1 cellular context compared by ENCODE assay signal in genomic region chr2:216636570-216637450, GRCh38.
TF ChIP-seq lines count a peak whose summit lies in the region.

No MANE protein-coding gene starts in this region.

TF ChIP-seq in HepG2, 621 proteins besides CTCF, POLR2A, EP300 and RAD21 (continued from another document and continues in another):
- no peak for TF ChIP-seq FUBP1 (CRISPR knock-in tag; IDR thresholded peaks at IDR 0.05; ENCODE audit: borderline replicate concordance)
- no peak for TF ChIP-seq ZNF205 (CRISPR knock-in tag; IDR thresholded peaks at IDR 0.05)
- TF ChIP-seq ZNF430 (CRISPR knock-in tag; IDR thresholded peaks at IDR 0.05) = peak; percentile 64; the same call in 1 of the 2 replicates
- no peak for TF ChIP-seq ZNF616 (CRISPR knock-in tag; IDR thresholded peaks at IDR 0.05; ENCODE audit: low read depth)
- no peak for TF ChIP-seq ZNF740 (CRISPR knock-in tag; IDR thresholded peaks at IDR 0.05)
- no peak for TF ChIP-seq GRHL1 (CRISPR knock-in tag; conservative IDR thresholded peaks at IDR 0.05)
- TF ChIP-seq CBX2 (IDR thresholded peaks at IDR 0.05; ENCODE audit: low read depth, low read length) = no peak
- no peak for TF ChIP-seq CBX2 (CRISPR knock-in tag; IDR thresholded peaks at IDR 0.05; ENCODE audit: low read depth)
- no peak for TF ChIP-seq PPARG (CRISPR knock-in tag; conservative IDR thresholded peaks at IDR 0.05)
- TF ChIP-seq ZMAT3 (CRISPR knock-in tag; conservative IDR thresholded peaks at IDR 0.05) = 0 out of 2 replicates have a peak, but pooled peaks have one; percentile 48
- TF ChIP-seq KLF12 (CRISPR knock-in tag; IDR thresholded peaks at IDR 0.05; ENCODE audit: borderline replicate concordance) = no peak; the same call in 1 of the 2 replicates
- TF ChIP-seq KLF6 (CRISPR knock-in tag; IDR thresholded peaks at IDR 0.05) = no peak
- no peak for TF ChIP-seq ZNF296 (CRISPR knock-in tag; conservative IDR thresholded peaks at IDR 0.05)
- no peak for TF ChIP-seq ATF5 (CRISPR knock-in tag; IDR thresholded peaks at IDR 0.05; ENCODE audit: low read depth)
- TF ChIP-seq HNF1A (IDR thresholded peaks at IDR 0.05; ENCODE audit: low read depth) = no peak
- no peak for TF ChIP-seq HNF1A (CRISPR knock-in tag; IDR thresholded peaks at IDR 0.05; ENCODE audit: borderline replicate concordance)
- TF ChIP-seq MED8 (CRISPR knock-in tag; IDR thresholded peaks at IDR 0.05; ENCODE audit: insufficient replicate concordance) = no peak
- TF ChIP-seq ZNF644 (CRISPR knock-in tag; IDR thresholded peaks at IDR 0.05; ENCODE audit: low read depth) = no peak
- no peak for TF ChIP-seq ZNF569 (CRISPR knock-in tag; IDR thresholded peaks at IDR 0.05; ENCODE audit: borderline replicate concordance)
- no peak for TF ChIP-seq MBNL3 (CRISPR knock-in tag; conservative IDR thresholded peaks at IDR 0.05)
- TF ChIP-seq ZNF737 (CRISPR knock-in tag; IDR thresholded peaks at IDR 0.05; ENCODE audit: borderline replicate concordance) = no peak
- TF ChIP-seq HOXA3 (CRISPR knock-in tag; IDR thresholded peaks at IDR 0.05) = peak; percentile 54; the same call in 1 of the 2 replicates
- no peak for TF ChIP-seq RARA (CRISPR knock-in tag; IDR thresholded peaks at IDR 0.05)
- no peak for TF ChIP-seq KLF15 (CRISPR knock-in tag; IDR thresholded peaks at IDR 0.05; ENCODE audit: borderline replicate concordance)
- TF ChIP-seq REPIN1 (CRISPR knock-in tag; IDR thresholded peaks at IDR 0.05; ENCODE audit: borderline replicate concordance, low read depth) = no peak
- no peak for TF ChIP-seq IKZF5 (CRISPR knock-in tag; IDR thresholded peaks at IDR 0.05)
- no peak for TF ChIP-seq TRIM22 (IDR thresholded peaks at IDR 0.05)
- no peak for TF ChIP-seq MTF1 (CRISPR knock-in tag; IDR thresholded peaks at IDR 0.05)
- no peak for TF ChIP-seq PRPF4 (IDR thresholded peaks at IDR 0.05; ENCODE audit: low read depth, low read length, poor library complexity, severe bottlenecking)
- TF ChIP-seq KLF11 (CRISPR knock-in tag; IDR thresholded peaks at IDR 0.05) = no peak
- no peak for TF ChIP-seq SP1 (IDR thresholded peaks at IDR 0.05)
- TF ChIP-seq SP1 (CRISPR knock-in tag; IDR thresholded peaks at IDR 0.05) = peak; percentile 42; the same call in 1 of the 2 replicates
- no peak for TF ChIP-seq ZNF33A (CRISPR knock-in tag; IDR thresholded peaks at IDR 0.05; ENCODE audit: borderline replicate concordance)
- TF ChIP-seq STAT6 (CRISPR knock-in tag; IDR thresholded peaks at IDR 0.05; ENCODE audit: borderline replicate concordance) = no peak
- TF ChIP-seq ZNF441 (CRISPR knock-in tag; IDR thresholded peaks at IDR 0.05; ENCODE audit: borderline replicate concordance) = 0 out of 2 replicates have a peak, but pooled peaks have one; percentile 29
- TF ChIP-seq ZNF432 (CRISPR knock-in tag; IDR thresholded peaks at IDR 0.05; ENCODE audit: borderline replicate concordance) = no peak
- TF ChIP-seq ETS1 (CRISPR knock-in tag; IDR thresholded peaks at IDR 0.05) = no peak
- no peak for TF ChIP-seq DNMT1 (CRISPR knock-in tag; IDR thresholded peaks at IDR 0.05)
- TF ChIP-seq UBTF (CRISPR knock-in tag; IDR thresholded peaks at IDR 0.05) = no peak
- TF ChIP-seq ZNF367 (CRISPR knock-in tag; IDR thresholded peaks at IDR 0.05; ENCODE audit: borderline replicate concordance) = no peak
- no peak; the same call in 1 of the 2 replicates for TF ChIP-seq TBX3 (IDR thresholded peaks at IDR 0.05; ENCODE audit: borderline replicate concordance)
- TF ChIP-seq SOX13 (IDR thresholded peaks at IDR 0.05) = no peak
- TF ChIP-seq SOX13 (CRISPR knock-in tag; conservative IDR thresholded peaks at IDR 0.05 in 1 of 2, IDR thresholded peaks at IDR 0.05 in 1 of 2) = 0 out of 4 replicates have a peak, but pooled peaks of 1 of the 2 experiments have one; percentile 21
- no peak for TF ChIP-seq E2F2 (CRISPR knock-in tag; IDR thresholded peaks at IDR 0.05; ENCODE audit: borderline replicate concordance)
- no peak for TF ChIP-seq ZNF326 (CRISPR knock-in tag; IDR thresholded peaks at IDR 0.05; ENCODE audit: borderline replicate concordance)
